32 cellular contexts compared by ENCODE assay signal in the genomic region with DNA sequence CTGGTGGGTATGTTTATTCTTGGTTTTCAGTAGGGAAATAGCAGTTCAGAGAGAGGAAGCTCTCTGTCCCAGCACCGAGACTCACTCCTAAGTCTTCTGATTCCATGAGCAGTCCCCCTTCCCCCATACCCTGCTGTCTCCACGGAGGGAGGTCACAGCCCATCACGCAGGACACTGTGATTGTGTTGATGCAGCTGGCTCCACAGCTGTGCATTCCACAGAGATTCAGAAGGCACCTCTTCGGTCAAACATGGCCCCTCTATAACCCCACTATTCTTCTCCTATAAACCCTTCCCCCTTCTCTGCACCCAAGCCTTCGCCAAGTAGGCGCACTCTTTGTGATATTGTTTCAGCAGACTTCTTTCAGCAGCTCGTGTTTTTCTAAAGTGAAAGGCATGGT.
"Had no signal": no experiment of that assay in that cellular context is flagged by ENCODE, and none has a peak within 500 bp of the region (broad histone marks: within the 10 kb centered on the region; RNA-seq: fewer than 3 reads in every experiment).

No MANE protein-coding gene starts in this region.

- H3K27ac ChIP-seq: adrenal gland, body of pancreas, breast epithelium, cardiac muscle cell, colonic mucosa, epithelial cell of prostate, esophagus squamous epithelium, gastroesophageal sphincter, WERI-Rb-1 had no signal

- H3K36me3 ChIP-seq: adrenal gland, breast epithelium, cardiac muscle cell, colonic mucosa, WERI-Rb-1 had no signal

- H3K27me3 ChIP-seq: adrenal gland, body of pancreas, breast epithelium, cardiac muscle cell, colonic mucosa, esophagus squamous epithelium, gastroesophageal sphincter had no signal

- H3K4me1 ChIP-seq: breast epithelium, colonic mucosa, esophagus squamous epithelium had no signal

- ATAC-seq: activated CD4-positive, CD25-positive, alpha-beta regulatory T cell treated with anti-CD3 and anti-CD28 coated beads, Interleukin-2, amount 50 U/mL, for 24 hours; activated CD8-positive, alpha-beta T cell treated with anti-CD3 and anti-CD28 coated beads for 36 hours; activated naive CD8-positive, alpha-beta T cell treated with anti-CD3 and anti-CD28 coated beads, Interleukin-2, amount 50 U/mL, for 24 hours; activated T-cell treated with anti-CD3 and anti-CD28 coated beads, Interleukin-2, amount 50 U/mL, for 4 hours; activated T-helper 17 cell treated with anti-CD3 and anti-CD28 coated beads, Interleukin-2, amount 50 U/mL, for 72 hours; body of pancreas; gastroesophageal sphincter; T-helper 17 cell had no signal

- H3K9me3 ChIP-seq: adrenal gland, body of pancreas, breast epithelium, colonic mucosa, esophagus squamous epithelium, gastroesophageal sphincter had no signal

- DNase-seq: activated B cell treated with CpG ODN at 0.5 μM for 24 hours; activated CD4-positive, alpha-beta T cell treated with anti-CD3 and anti-CD28 coated beads for 48 hours; activated CD4-positive, alpha-beta T cell treated with anti-CD3 and anti-CD28 coated beads, Interleukin-2, amount 50 U/mL, for 1 hour; activated CD4-positive, alpha-beta T cell treated with anti-CD3 and anti-CD28 coated beads, Interleukin-2, amount 50 U/mL, for 48 hours; activated CD8-positive, alpha-beta memory T cell treated with anti-CD3 and anti-CD28 coated beads for 24 hours; activated CD8-positive, alpha-beta T cell treated with anti-CD3 and anti-CD28 coated beads for 36 hours; activated effector memory CD4-positive, alpha-beta T cell treated with Interleukin-2 at 50 U/mL for 16 hours; activated gamma-delta T cell treated with Interleukin-2 at 50 U/mL for 16 hours; activated naive CD4-positive, alpha-beta T cell treated with anti-CD3 and anti-CD28 coated beads for 36 hours; activated naive CD8-positive, alpha-beta T cell treated with anti-CD3 and anti-CD28 coated beads for 36 hours; activated naive CD8-positive, alpha-beta T cell treated with anti-CD3 and anti-CD28 coated beads, Interleukin-2, amount 50 U/mL, for 24 hours; activated T-cell treated with anti-CD3 and anti-CD28 coated beads, Interleukin-2, amount 50 U/mL, for 4 hours; adrenal gland; amygdala; aorta; body of pancreas; central memory CD4-positive, alpha-beta T cell; cerebellar nuclear complex; colonic mucosa; effector CD8-positive, alpha-beta T cell; esophagus squamous epithelium; foreskin melanocyte; T-helper 1 cell; T-helper 17 cell; T1000; WERI-Rb-1 had no signal

- H3K4me3 ChIP-seq: adrenal gland, body of pancreas, breast epithelium, cardiac muscle cell, colonic mucosa, esophagus squamous epithelium, gastroesophageal sphincter had no signal
